In genomic region chr4:101288365-101289145, GRCh38 we compare ENCODE assay signal across 14 cellular contexts. TPM values are rescaled to one million over a fixed set of nuclear protein-coding genes. Genes with fewer than 3 reads are reported as not detected.
DNase-seq lines count a peak whose midpoint lies in the region; ATAC-seq, FAIRE-seq and TF ChIP-seq lines count a peak whose summit lies in the region.
"Had no signal": no experiment of that assay in that cellular context is flagged by ENCODE, and none has a peak within 500 bp of the region (broad histone marks: within the 10 kb centered on the region; RNA-seq: fewer than 3 reads in every experiment).

No MANE protein-coding gene starts in this region.

- no peak overlapping the region for H2BK15ac ChIP-seq in H9 (ENCODE audit: low read depth, low read length)

- H3K27ac ChIP-seq in H9 (ENCODE audit: insufficient read length, low read depth, low read length) = no peak overlapping the region

- no peaks in the 10 kb centered on the region for H3K27me3 Mint-ChIP-seq in nephron progenitor cell (ENCODE audit: low read depth, poor library complexity)
- no peaks in the 10 kb centered on the region for H3K27me3 Mint-ChIP-seq in H9 (ENCODE audit: low read depth)
- no peaks in the 10 kb centered on the region for H3K27me3 Mint-ChIP-seq in activated T-cell treated with anti-CD3 and anti-CD28 coated beads, Interleukin-2, amount 50 U/mL, for 72 hours (ENCODE audit: low read depth)

- peaks cover 4% of the 10 kb centered on the region; the same call in 1 of the 2 replicates for H3K79me2 ChIP-seq in H9 (ENCODE audit: insufficient read depth, low read length)

- H3K9ac ChIP-seq in endocrine pancreas (ENCODE audit: control insufficient read depth, insufficient read depth, low read length) (no peak overlapping the region), H9 (ENCODE audit: extremely low read depth, insufficient read length, low read length) (no peak overlapping the region)

- no peaks in the 10 kb centered on the region for H3K79me1 ChIP-seq in H9 (ENCODE audit: insufficient read depth, low read depth, low read length, poor library complexity, severe bottlenecking)

- H3K4me1 ChIP-seq in endocrine pancreas (ENCODE audit: control insufficient read depth, insufficient read depth, low read length) = peaks cover 16% of the 10 kb centered on the region
- H3K4me1 ChIP-seq in H9 (ENCODE audit: insufficient read depth, low read length) = peaks cover 16% of the 10 kb centered on the region

- no peak for DNase-seq in GM12891 (ENCODE audit: insufficient read length, low spot score)
- DNase-seq in NCI-H82 treated with DMSO at 0.1 percent for 48 hours (lab: John Stamatoyannopoulos, UW; ENCODE audit: unreplicated experiment) = peak; percentile 37
- peak; percentile 3 for DNase-seq in nephron progenitor cell
- DNase-seq in H9 = no peak
- DNase-seq in activated T-cell treated with anti-CD3 and anti-CD28 coated beads, Interleukin-2, amount 50 U/mL, for 72 hours = no peak
- DNase-seq in activated gamma-delta T cell (lab: John Stamatoyannopoulos, UW) = no peak
- DNase-seq in DMS 273 (lab: John Stamatoyannopoulos, UW; ENCODE audit: unreplicated experiment) = no peak
- DNase-seq: activated CD4-positive, alpha-beta T cell treated with anti-CD3 and anti-CD28 coated beads, Interleukin-2, amount 50 U/mL, for 1 hour; hippocampal formation; NCI-H446 treated with DMSO at 0.1 percent for 48 hours; SHP77 treated with DMSO at 0.1 percent for 48 hours; stimulated activated CD4-positive, alpha-beta T cell treated with anti-CD3 and anti-CD28 coated beads, Interleukin-12 subunit alpha, Interleukin-12 subunit beta, amount 100 ng/mL, for 4 hours had no signal

- no peaks in the 10 kb centered on the region for H3K23me2 ChIP-seq in H9 (ENCODE audit: insufficient read length, low read depth, low read length, poor library complexity, severe bottlenecking)

- 100% methylated on average over 2 of the region's 6 CpGs for WGBS in H9 (ENCODE audit: extremely low coverage, insufficient read length, low lambda C conversion rate)

- TF ChIP-seq CTCF in nephron progenitor cell (IDR thresholded peaks at IDR 0.05) = no peak
- no peak for TF ChIP-seq CTCF in H9 (conservative IDR thresholded peaks at IDR 0.05)

- no peak overlapping the region for H3K4me2 ChIP-seq in H9 (ENCODE audit: insufficient read depth, insufficient read length, low read length)

- H3K9me3 ChIP-seq in endocrine pancreas (ENCODE audit: control insufficient read depth, low read length) (no peaks in the 10 kb centered on the region), H9 (ENCODE audit: control insufficient read depth, low read depth, low read length) (no peaks in the 10 kb centered on the region)

- H4K20me1 ChIP-seq in H9 (ENCODE audit: control insufficient read depth, insufficient read depth, insufficient read length) = no peaks in the 10 kb centered on the region

- H3K27ac Mint-ChIP-seq in nephron progenitor cell (no peak overlapping the region), H9 (peak overlapping the region in 1 of 3 experiments; percentile 31; a peak in 2 of 7 replicates)
- H3K27ac Mint-ChIP-seq in activated T-cell treated with anti-CD3 and anti-CD28 coated beads, Interleukin-2, amount 50 U/mL, for 72 hours = no peak overlapping the region
- H3K27ac Mint-ChIP-seq: activated naive CD4-positive, alpha-beta T cell treated with anti-CD3 and anti-CD28 coated beads, Interleukin-2, amount 50 U/mL, for 72 hours had no signal

- no peak overlapping the region for H3K18ac ChIP-seq in H9 (ENCODE audit: insufficient read length, low read depth, low read length)

- no peak overlapping the region for H2BK12ac ChIP-seq in H9 (ENCODE audit: insufficient read length, low read depth, low read length)

- H3K4ac ChIP-seq in H9 (ENCODE audit: low read depth, low read length) = no peak overlapping the region

- no peak for FAIRE-seq in GM12891 (lab: Jason Lieb, UNC)

- H4K8ac ChIP-seq in H9 (replicated peaks; ENCODE audit: insufficient read length, low read depth, low read length) = no peak overlapping the region

- H2BK20ac ChIP-seq in H9 (ENCODE audit: low read depth, low read length, poor library complexity, severe bottlenecking) = no peak overlapping the region

- H3K56ac ChIP-seq in H9 (ENCODE audit: insufficient read length, low read depth, low read length) = no peak overlapping the region

- no peak overlapping the region for H2BK120ac ChIP-seq in H9 (ENCODE audit: low read depth, low read length, poor library complexity, severe bottlenecking)

- H3K4me3 Mint-ChIP-seq in nephron progenitor cell (no peak overlapping the region), H9 (peak overlapping the region in 1 of 2 experiments; percentile 19; a peak in 1 of 5 replicates)
- H3K4me3 Mint-ChIP-seq in activated T-cell treated with anti-CD3 and anti-CD28 coated beads, Interleukin-2, amount 50 U/mL, for 72 hours = no peak overlapping the region

- no peak overlapping the region for H2BK5ac ChIP-seq in H9 (ENCODE audit: insufficient read length, low read length)

- no peak overlapping the region for H2AFZ ChIP-seq in H9 (ENCODE audit: low read length)

- no peak overlapping the region for H3T11ph ChIP-seq in H9 (ENCODE audit: low read length)

- no peak overlapping the region for H4K91ac ChIP-seq in H9 (ENCODE audit: insufficient read length, low read depth, low read length)

- ATAC-seq in activated T-cell treated with anti-CD3 and anti-CD28 coated beads, Interleukin-2, amount 50 U/mL, for 72 hours (replicated peaks in 1 of 2) = no peak
- ATAC-seq: activated naive CD4-positive, alpha-beta T cell treated with anti-CD3 and anti-CD28 coated beads, Interleukin-2, amount 50 U/mL, for 72 hours had no signal

- H3K9me3 Mint-ChIP-seq in nephron progenitor cell (no peaks in the 10 kb centered on the region), H9 (no peaks in the 10 kb centered on the region)
- H3K9me3 Mint-ChIP-seq in activated T-cell treated with anti-CD3 and anti-CD28 coated beads, Interleukin-2, amount 50 U/mL, for 72 hours = no peaks in the 10 kb centered on the region

- H3K4me1 Mint-ChIP-seq in nephron progenitor cell (peaks cover 43% of the 10 kb centered on the region), H9 (peaks cover 27 to 52% of the 10 kb centered on the region in 2 experiments)
- H3K4me1 Mint-ChIP-seq in activated T-cell treated with anti-CD3 and anti-CD28 coated beads, Interleukin-2, amount 50 U/mL, for 72 hours (ENCODE audit: low read depth) = peaks cover 19% of the 10 kb centered on the region

- no peak overlapping the region for H2AK5ac ChIP-seq in H9 (ENCODE audit: insufficient read length, low read length)

- peak overlapping the region; percentile 7 for H3K4me3 ChIP-seq in endocrine pancreas (ENCODE audit: control insufficient read depth, insufficient read depth, low read length)

- H3K36me3 Mint-ChIP-seq in nephron progenitor cell (ENCODE audit: low read depth) (no peaks in the 10 kb centered on the region), H9 (ENCODE audit: insufficient read depth in 1 of 3, low read depth in 3 of 3) (peaks cover 0 to 2% (median 0%) of the 10 kb centered on the region in 3 experiments; a peak in 1 of 7 replicates)
- no peaks in the 10 kb centered on the region for H3K36me3 Mint-ChIP-seq in activated T-cell treated with anti-CD3 and anti-CD28 coated beads, Interleukin-2, amount 50 U/mL, for 72 hours (ENCODE audit: insufficient read depth in 2 of 2)

- H3K14ac ChIP-seq in H9 (ENCODE audit: insufficient read depth, low read length) = no peak overlapping the region

- no peaks in the 10 kb centered on the region for H3K27me3 ChIP-seq in endocrine pancreas (ENCODE audit: control insufficient read depth, insufficient read depth, low read length)
- H3K27me3 ChIP-seq in H9 (ENCODE audit: insufficient read depth, low read length) = no peaks in the 10 kb centered on the region

- no peak overlapping the region for H4K5ac ChIP-seq in H9 (ENCODE audit: insufficient read length, low read depth, low read length)

- no peak for TF ChIP-seq POLR2A in GM12891 (IDR thresholded peaks at IDR 0.05; ENCODE audit: low read depth, low read length)

- no peaks in the 10 kb centered on the region for H3K36me3 ChIP-seq in endocrine pancreas (ENCODE audit: control insufficient read depth, insufficient read depth, low read length)

- no peak overlapping the region for H3K23ac ChIP-seq in H9 (ENCODE audit: insufficient read length, low read depth, low read length)

TF ChIP-seq in GM12891, 5 proteins besides CTCF, POLR2A, EP300 and RAD21:
- TF ChIP-seq POU2F2 (IDR thresholded peaks at IDR 0.05; ENCODE audit: low read depth, low read length) (no peak), SPI1 (IDR thresholded peaks at IDR 0.05; ENCODE audit: low read depth, low read length) (0 out of 2 replicates have a peak, but pooled peaks have one; percentile 12)

RNA-seq across cellular contexts. Expression of gene PPP3CA, which starts 58.8 kb away (rescaled TPM):
- polyA plus RNA-seq in GM12891 (2012; ENCODE audit: low read depth, missing spikeins) = 3.6 TPM
- total RNA-seq in H9 (2021) = 15.5 and 16.8 TPM in 2 replicates
- 10 to 100 TPM; 11.3 to 15.6 TPM for total RNA-seq in activated T-cell treated with anti-CD3 and anti-CD28 coated beads, Interleukin-2, amount 50 U/mL, for 72 hours

Comparison
In these comparisons a context has a peak if more than half of its experiments do, and no peak if none do; other contexts are left out.
1. DNase-seq: peak in NCI-H82 treated with DMSO at 0.1 percent for 48 hours (single experiment) and nephron progenitor cell (single experiment); none in GM12891 (single experiment), H9 (single experiment), activated T-cell treated with anti-CD3 and anti-CD28 coated beads, Interleukin-2, amount 50 U/mL, for 72 hours (0 of 2), activated gamma-delta T cell (single experiment) and DMS 273 (single experiment).